1 cellular context compared by ENCODE assay signal in the genomic region with DNA sequence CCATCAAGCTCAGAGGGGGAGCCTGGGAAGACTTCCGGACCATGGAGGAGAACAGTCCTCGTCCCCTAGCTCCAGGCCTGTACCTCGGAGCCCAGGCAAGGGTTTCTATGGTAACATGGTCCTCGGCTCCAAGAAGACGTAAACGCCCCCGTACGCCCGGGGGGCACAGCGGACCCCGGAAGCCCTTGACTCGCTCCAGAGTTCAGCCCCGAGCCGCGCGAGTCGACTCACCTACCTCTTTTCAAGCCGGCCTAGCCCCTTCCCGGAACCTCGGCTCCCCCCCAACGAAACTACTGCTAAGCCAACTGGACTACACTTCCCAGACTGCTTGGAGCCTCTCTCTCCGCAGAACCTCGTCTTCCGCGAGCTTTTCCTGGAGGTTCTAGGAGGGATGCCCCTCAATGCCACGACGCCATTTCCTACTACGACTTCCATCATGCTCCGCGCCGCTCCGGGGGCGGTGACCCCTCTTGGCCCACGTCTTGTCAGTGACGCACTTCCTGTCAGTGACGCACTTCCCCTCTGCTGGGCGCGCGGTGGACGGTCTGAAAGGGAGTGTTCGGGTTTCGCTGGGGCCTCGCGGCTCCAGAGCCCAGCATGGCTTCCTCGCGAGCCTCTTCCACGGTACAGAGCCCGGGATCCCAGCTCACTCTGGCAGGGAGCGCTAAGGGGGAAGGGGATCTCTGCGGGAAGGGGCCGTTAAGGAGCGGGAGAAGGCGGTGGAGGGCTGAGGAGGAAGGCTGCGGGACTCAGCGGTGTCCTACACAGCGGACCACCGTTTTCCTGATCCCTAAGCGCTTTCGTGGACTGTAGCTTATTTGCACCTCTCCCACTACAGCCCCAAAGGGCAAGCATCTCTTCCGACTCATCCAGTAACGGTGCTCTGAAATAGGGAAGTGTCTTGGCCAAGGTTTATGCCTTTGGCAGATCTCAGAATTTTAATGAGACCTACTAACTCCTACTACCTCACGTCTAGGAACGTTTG.
A peak's percentile ranks its signal among the peaks of the same experiment; 100 is the strongest.
TF ChIP-seq lines count a peak whose summit lies in the region.

A gene (minus strand): TSS at position 426 of the 985 bp plus-strand sequence. CDS start 3,065 bp downstream, outside the sequence.
A gene (plus strand): TSS at position 512 of the 985 bp plus-strand sequence. CDS start 86 bp downstream, at position 598.

TF ChIP-seq in HEK293, 187 proteins besides CTCF, POLR2A, EP300 and RAD21 (continued from another document):
- TF ChIP-seq, protein P1, sequence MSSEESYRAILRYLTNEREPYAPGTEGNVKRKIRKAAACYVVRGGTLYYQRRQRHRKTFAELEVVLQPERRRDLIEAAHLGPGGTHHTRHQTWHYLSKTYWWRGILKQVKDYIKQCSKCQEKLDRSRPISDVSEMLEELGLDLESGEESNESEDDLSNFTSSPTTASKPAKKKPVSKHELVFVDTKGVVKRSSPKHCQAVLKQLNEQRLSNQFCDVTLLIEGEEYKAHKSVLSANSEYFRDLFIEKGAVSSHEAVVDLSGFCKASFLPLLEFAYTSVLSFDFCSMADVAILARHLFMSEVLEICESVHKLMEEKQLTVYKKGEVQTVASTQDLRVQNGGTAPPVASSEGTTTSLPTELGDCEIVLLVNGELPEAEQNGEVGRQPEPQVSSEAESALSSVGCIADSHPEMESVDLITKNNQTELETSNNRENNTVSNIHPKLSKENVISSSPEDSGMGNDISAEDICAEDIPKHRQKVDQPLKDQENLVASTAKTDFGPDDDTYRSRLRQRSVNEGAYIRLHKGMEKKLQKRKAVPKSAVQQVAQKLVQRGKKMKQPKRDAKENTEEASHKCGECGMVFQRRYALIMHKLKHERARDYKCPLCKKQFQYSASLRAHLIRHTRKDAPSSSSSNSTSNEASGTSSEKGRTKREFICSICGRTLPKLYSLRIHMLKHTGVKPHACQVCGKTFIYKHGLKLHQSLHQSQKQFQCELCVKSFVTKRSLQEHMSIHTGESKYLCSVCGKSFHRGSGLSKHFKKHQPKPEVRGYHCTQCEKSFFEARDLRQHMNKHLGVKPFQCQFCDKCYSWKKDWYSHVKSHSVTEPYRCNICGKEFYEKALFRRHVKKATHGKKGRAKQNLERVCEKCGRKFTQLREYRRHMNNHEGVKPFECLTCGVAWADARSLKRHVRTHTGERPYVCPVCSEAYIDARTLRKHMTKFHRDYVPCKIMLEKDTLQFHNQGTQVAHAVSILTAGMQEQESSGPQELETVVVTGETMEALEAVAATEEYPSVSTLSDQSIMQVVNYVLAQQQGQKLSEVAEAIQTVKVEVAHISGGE (tag by site-specific recombination; conservative IDR thresholded peaks at IDR 0.05; ENCODE audit: low read depth) = peak; percentile 90
- peak; percentile 95 for TF ChIP-seq ZNF341 (tag by site-specific recombination; IDR thresholded peaks at IDR 0.05; ENCODE audit: low read depth)
- TF ChIP-seq, protein P2, sequence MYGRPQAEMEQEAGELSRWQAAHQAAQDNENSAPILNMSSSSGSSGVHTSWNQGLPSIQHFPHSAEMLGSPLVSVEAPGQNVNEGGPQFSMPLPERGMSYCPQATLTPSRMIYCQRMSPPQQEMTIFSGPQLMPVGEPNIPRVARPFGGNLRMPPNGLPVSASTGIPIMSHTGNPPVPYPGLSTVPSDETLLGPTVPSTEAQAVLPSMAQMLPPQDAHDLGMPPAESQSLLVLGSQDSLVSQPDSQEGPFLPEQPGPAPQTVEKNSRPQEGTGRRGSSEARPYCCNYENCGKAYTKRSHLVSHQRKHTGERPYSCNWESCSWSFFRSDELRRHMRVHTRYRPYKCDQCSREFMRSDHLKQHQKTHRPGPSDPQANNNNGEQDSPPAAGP (tag by site-specific recombination; IDR thresholded peaks at IDR 0.05) = peak; percentile 43; the same call in 1 of the 2 replicates
- peak; percentile 57; the same call in 1 of the 2 replicates for TF ChIP-seq ZBTB20 (tag by site-specific recombination; IDR thresholded peaks at IDR 0.05)
- TF ChIP-seq SCRT2 (tag by site-specific recombination; IDR thresholded peaks at IDR 0.05) = no peak
- TF ChIP-seq ZNF777 (tag by site-specific recombination; IDR thresholded peaks at IDR 0.05; ENCODE audit: borderline replicate concordance) = peak; percentile 30; the same call in 1 of the 2 replicates
- TF ChIP-seq ZBTB8A (tag by site-specific recombination; IDR thresholded peaks at IDR 0.05) = peak; percentile 57; the same call in 1 of the 2 replicates
- TF ChIP-seq, protein P3, sequence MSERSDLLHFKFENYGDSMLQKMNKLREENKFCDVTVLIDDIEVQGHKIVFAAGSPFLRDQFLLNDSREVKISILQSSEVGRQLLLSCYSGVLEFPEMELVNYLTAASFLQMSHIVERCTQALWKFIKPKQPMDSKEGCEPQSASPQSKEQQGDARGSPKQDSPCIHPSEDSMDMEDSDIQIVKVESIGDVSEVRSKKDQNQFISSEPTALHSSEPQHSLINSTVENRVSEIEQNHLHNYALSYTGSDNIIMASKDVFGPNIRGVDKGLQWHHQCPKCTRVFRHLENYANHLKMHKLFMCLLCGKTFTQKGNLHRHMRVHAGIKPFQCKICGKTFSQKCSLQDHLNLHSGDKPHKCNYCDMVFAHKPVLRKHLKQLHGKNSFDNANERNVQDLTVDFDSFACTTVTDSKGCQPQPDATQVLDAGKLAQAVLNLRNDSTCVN (tag by site-specific recombination; optimal IDR thresholded peaks at IDR 0.05) = peak; percentile 48
- TF ChIP-seq, protein P4, sequence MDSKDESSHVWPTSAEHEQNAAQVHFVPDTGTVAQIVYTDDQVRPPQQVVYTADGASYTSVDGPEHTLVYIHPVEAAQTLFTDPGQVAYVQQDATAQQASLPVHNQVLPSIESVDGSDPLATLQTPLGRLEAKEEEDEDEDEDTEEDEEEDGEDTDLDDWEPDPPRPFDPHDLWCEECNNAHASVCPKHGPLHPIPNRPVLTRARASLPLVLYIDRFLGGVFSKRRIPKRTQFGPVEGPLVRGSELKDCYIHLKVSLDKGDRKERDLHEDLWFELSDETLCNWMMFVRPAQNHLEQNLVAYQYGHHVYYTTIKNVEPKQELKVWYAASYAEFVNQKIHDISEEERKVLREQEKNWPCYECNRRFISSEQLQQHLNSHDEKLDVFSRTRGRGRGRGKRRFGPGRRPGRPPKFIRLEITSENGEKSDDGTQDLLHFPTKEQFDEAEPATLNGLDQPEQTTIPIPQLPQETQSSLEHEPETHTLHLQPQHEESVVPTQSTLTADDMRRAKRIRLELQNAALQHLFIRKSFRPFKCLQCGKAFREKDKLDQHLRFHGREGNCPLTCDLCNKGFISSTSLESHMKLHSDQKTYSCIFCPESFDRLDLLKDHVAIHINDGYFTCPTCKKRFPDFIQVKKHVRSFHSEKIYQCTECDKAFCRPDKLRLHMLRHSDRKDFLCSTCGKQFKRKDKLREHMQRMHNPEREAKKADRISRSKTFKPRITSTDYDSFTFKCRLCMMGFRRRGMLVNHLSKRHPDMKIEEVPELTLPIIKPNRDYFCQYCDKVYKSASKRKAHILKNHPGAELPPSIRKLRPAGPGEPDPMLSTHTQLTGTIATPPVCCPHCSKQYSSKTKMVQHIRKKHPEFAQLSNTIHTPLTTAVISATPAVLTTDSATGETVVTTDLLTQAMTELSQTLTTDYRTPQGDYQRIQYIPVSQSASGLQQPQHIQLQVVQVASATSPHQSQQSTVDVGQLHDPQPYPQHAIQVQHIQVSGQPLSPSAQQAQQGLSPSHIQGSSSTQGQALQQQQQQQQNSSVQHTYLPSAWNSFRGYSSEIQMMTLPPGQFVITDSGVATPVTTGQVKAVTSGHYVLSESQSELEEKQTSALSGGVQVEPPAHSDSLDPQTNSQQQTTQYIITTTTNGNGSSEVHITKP (tag by site-specific recombination; IDR thresholded peaks at IDR 0.05) = peak; percentile 85
- TF ChIP-seq ZNF24 (tag by site-specific recombination; IDR thresholded peaks at IDR 0.05) = 0 out of 2 replicates have a peak, but pooled peaks have one; percentile 14
- TF ChIP-seq ZNF501 (tag by site-specific recombination; IDR thresholded peaks at IDR 0.05) = peak; percentile 69
- peak; percentile 99 for TF ChIP-seq ZBTB21 (tag by site-specific recombination; IDR thresholded peaks at IDR 0.05)
- TF ChIP-seq, protein P5, sequence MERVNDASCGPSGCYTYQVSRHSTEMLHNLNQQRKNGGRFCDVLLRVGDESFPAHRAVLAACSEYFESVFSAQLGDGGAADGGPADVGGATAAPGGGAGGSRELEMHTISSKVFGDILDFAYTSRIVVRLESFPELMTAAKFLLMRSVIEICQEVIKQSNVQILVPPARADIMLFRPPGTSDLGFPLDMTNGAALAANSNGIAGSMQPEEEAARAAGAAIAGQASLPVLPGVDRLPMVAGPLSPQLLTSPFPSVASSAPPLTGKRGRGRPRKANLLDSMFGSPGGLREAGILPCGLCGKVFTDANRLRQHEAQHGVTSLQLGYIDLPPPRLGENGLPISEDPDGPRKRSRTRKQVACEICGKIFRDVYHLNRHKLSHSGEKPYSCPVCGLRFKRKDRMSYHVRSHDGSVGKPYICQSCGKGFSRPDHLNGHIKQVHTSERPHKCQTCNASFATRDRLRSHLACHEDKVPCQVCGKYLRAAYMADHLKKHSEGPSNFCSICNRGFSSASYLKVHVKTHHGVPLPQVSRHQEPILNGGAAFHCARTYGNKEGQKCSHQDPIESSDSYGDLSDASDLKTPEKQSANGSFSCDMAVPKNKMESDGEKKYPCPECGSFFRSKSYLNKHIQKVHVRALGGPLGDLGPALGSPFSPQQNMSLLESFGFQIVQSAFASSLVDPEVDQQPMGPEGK (tag by site-specific recombination; IDR thresholded peaks at IDR 0.05) = peak; percentile 94
- TF ChIP-seq GLIS1 (tag by site-specific recombination; IDR thresholded peaks at IDR 0.05) = peak; percentile 71
- 0 out of 2 replicates have a peak, but pooled peaks have one; percentile 13 for TF ChIP-seq PRDM1 (tag by site-specific recombination; IDR thresholded peaks at IDR 0.05)
- TF ChIP-seq ZNF121 (tag by site-specific recombination; IDR thresholded peaks at IDR 0.05) = peak; percentile 53; the same call in 1 of the 2 replicates
- TF ChIP-seq, protein P6, sequence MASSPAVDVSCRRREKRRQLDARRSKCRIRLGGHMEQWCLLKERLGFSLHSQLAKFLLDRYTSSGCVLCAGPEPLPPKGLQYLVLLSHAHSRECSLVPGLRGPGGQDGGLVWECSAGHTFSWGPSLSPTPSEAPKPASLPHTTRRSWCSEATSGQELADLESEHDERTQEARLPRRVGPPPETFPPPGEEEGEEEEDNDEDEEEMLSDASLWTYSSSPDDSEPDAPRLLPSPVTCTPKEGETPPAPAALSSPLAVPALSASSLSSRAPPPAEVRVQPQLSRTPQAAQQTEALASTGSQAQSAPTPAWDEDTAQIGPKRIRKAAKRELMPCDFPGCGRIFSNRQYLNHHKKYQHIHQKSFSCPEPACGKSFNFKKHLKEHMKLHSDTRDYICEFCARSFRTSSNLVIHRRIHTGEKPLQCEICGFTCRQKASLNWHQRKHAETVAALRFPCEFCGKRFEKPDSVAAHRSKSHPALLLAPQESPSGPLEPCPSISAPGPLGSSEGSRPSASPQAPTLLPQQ (tag by site-specific recombination; IDR thresholded peaks at IDR 0.05) = peak; percentile 40; the same call in 1 of the 2 replicates
- TF ChIP-seq ZNF132 (tag by site-specific recombination; IDR thresholded peaks at IDR 0.05; ENCODE audit: borderline replicate concordance) = no peak
- no peak for TF ChIP-seq ZNF426 (tag by site-specific recombination; IDR thresholded peaks at IDR 0.05)
- TF ChIP-seq ZNF629 (tag by site-specific recombination; IDR thresholded peaks at IDR 0.05) = peak; percentile 100
- no peak for TF ChIP-seq KLF10 (tag by site-specific recombination; IDR thresholded peaks at IDR 0.05)
- TF ChIP-seq ZNF610 (tag by site-specific recombination; IDR thresholded peaks at IDR 0.05; ENCODE audit: borderline replicate concordance) = no peak; the same call in 1 of the 2 replicates
- TF ChIP-seq GLIS2 (tag by site-specific recombination; IDR thresholded peaks at IDR 0.05) = peak; percentile 87
- peak; percentile 68; the same call in 1 of the 2 replicates for TF ChIP-seq IKZF3 (tag by site-specific recombination; IDR thresholded peaks at IDR 0.05)
- no peak for TF ChIP-seq ZNF266 (tag by site-specific recombination; IDR thresholded peaks at IDR 0.05; ENCODE audit: low read depth)
- TF ChIP-seq, protein P7, sequence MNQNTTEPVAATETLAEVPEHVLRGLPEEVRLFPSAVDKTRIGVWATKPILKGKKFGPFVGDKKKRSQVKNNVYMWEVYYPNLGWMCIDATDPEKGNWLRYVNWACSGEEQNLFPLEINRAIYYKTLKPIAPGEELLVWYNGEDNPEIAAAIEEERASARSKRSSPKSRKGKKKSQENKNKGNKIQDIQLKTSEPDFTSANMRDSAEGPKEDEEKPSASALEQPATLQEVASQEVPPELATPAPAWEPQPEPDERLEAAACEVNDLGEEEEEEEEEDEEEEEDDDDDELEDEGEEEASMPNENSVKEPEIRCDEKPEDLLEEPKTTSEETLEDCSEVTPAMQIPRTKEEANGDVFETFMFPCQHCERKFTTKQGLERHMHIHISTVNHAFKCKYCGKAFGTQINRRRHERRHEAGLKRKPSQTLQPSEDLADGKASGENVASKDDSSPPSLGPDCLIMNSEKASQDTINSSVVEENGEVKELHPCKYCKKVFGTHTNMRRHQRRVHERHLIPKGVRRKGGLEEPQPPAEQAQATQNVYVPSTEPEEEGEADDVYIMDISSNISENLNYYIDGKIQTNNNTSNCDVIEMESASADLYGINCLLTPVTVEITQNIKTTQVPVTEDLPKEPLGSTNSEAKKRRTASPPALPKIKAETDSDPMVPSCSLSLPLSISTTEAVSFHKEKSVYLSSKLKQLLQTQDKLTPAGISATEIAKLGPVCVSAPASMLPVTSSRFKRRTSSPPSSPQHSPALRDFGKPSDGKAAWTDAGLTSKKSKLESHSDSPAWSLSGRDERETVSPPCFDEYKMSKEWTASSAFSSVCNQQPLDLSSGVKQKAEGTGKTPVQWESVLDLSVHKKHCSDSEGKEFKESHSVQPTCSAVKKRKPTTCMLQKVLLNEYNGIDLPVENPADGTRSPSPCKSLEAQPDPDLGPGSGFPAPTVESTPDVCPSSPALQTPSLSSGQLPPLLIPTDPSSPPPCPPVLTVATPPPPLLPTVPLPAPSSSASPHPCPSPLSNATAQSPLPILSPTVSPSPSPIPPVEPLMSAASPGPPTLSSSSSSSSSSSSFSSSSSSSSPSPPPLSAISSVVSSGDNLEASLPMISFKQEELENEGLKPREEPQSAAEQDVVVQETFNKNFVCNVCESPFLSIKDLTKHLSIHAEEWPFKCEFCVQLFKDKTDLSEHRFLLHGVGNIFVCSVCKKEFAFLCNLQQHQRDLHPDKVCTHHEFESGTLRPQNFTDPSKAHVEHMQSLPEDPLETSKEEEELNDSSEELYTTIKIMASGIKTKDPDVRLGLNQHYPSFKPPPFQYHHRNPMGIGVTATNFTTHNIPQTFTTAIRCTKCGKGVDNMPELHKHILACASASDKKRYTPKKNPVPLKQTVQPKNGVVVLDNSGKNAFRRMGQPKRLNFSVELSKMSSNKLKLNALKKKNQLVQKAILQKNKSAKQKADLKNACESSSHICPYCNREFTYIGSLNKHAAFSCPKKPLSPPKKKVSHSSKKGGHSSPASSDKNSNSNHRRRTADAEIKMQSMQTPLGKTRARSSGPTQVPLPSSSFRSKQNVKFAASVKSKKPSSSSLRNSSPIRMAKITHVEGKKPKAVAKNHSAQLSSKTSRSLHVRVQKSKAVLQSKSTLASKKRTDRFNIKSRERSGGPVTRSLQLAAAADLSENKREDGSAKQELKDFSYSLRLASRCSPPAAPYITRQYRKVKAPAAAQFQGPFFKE (tag by site-specific recombination; IDR thresholded peaks at IDR 0.05; ENCODE audit: borderline replicate concordance) = no peak
TF ChIP-seq in HEK293: peak in this region for 51.
